Comparison of ENCODE assay signal across 28 cellular contexts in genomic region chr6:23390221-23390620, GRCh38.
"Had no signal": no experiment of that assay in that cellular context is flagged by ENCODE, and none has a peak within 500 bp of the region (broad histone marks: within the 10 kb centered on the region; RNA-seq: fewer than 3 reads in every experiment).

No MANE protein-coding gene starts in this region.

- H3K4me3 ChIP-seq: neural progenitor cell, ovary, psoas muscle, skin epidermis, smooth muscle cell, spleen, suprapubic skin, testis, tibial artery, transverse colon, upper lobe of left lung, vagina had no signal

- ATAC-seq: naive thymus-derived CD4-positive, alpha-beta T cell; natural killer cell; psoas muscle; right cardiac atrium; sciatic nerve; stimulated activated memory B cell treated with anti-CD40 and anti-IgM and Interleukin-4, amounts not matched to agents 10 μg/mL and 1 μg/mL and 100 μg/mL, for 72 hours; stimulated activated naive CD8-positive, alpha-beta T cell treated with anti-CD3 and anti-CD28 coated beads, Interleukin-15, amount 100 ng/mL, for 72 hours; stimulated activated naive CD8-positive, alpha-beta T cell treated with anti-CD3 and anti-CD28 coated beads, Interleukin-15, Interleukin-2, amounts not matched to agents 100 U/mL and 50 U/mL, for 24 hours had no signal

- H3K36me3 ChIP-seq: neural progenitor cell, ovary, spleen, suprapubic skin, tibial artery, transverse colon, upper lobe of left lung, vagina had no signal

- H2AFZ ChIP-seq: neural progenitor cell, parathyroid adenoma had no signal

- H3K9ac ChIP-seq: neural progenitor cell, parathyroid adenoma had no signal

- H3K27me3 ChIP-seq: neural progenitor cell, ovary, spleen, suprapubic skin, testis, tibial artery, transverse colon, upper lobe of left lung, vagina had no signal

- H3K4me2 ChIP-seq: neural progenitor cell, smooth muscle cell had no signal

- DNase-seq: naive thymus-derived CD4-positive, alpha-beta T cell; natural killer cell; occipital lobe; ovary; posterior cingulate gyrus; psoas muscle; right cardiac atrium; spleen; stimulated activated CD4-positive, alpha-beta T cell treated with anti-CD3 and anti-CD28 coated beads, Interleukin-12 subunit alpha, Interleukin-12 subunit beta, amount 100 ng/mL, for 4 hours; stimulated activated CD4-positive, alpha-beta T cell treated with anti-CD3 and anti-CD28 coated beads, Interleukin-1b, Interleukin-23, amount 100 ng/mL, for 48 hours; stimulated activated CD4-positive, alpha-beta T cell treated with anti-CD3 and anti-CD28 coated beads, Interleukin-4, amount 100 ng/mL, for 24 hours; stimulated activated naive CD4-positive, alpha-beta T cell; stimulated activated naive CD8-positive, alpha-beta T cell treated with anti-CD3 and anti-CD28 coated beads, Interleukin-15, amount 100 ng/mL, for 72 hours; stimulated activated naive CD8-positive, alpha-beta T cell treated with anti-CD3 and anti-CD28 coated beads, Interleukin-15, Interleukin-2, amounts not matched to agents 100 U/mL and 50 U/mL, for 24 hours; substantia nigra; testis; tibial artery; transverse colon; upper lobe of left lung had no signal

- H3K4me1 ChIP-seq: neural progenitor cell, parathyroid adenoma, psoas muscle, spleen, suprapubic skin, testis, tibial artery, transverse colon, upper lobe of left lung, vagina had no signal

- FAIRE-seq: urothelium cell line had no signal

- H3K9me3 ChIP-seq: ovary, psoas muscle, spleen, suprapubic skin, testis, tibial artery, transverse colon, upper lobe of left lung, vagina had no signal

- H3K27ac ChIP-seq: neural progenitor cell, ovary, parathyroid adenoma, psoas muscle, skin epidermis, spleen, suprapubic skin, testis, tibial artery, transverse colon, upper lobe of left lung, vagina had no signal

- H3K79me2 ChIP-seq: parathyroid adenoma had no signal
